1 cellular context compared by ENCODE assay signal in the genomic region with DNA sequence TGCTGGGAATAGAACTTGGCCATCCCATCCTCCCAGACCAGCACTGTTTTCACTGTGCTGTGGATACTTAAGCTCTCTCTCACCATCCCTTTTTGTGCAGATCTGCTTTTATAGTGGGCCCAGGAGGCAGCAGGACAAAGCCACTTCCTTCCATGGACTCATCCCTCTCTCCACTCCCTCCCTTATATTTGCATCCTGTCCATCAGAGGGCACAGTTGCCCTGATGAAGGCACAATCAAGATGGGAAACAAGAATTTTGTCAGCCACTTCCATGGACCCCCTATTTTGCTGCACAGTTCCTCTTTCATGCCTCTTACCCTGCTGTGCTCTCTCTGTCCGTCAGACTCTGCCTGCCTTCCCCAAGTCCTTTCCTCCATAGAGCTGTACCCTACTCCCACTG.
TF ChIP-seq lines count a peak whose summit lies in the region.

No MANE protein-coding gene starts in this region.

TF ChIP-seq in GM23338, 12 proteins besides CTCF, POLR2A, EP300 and RAD21 (continued from another document):
- no peak for TF ChIP-seq ZNF114 (CRISPR knock-in tag; IDR thresholded peaks at IDR 0.05)
- TF ChIP-seq EZH2phosphoT487 (IDR thresholded peaks at IDR 0.05; ENCODE audit: unreplicated experiment) = no peak
